In genomic region chr1:91498035-91498434, GRCh38 we compare ENCODE assay signal across 29 cellular contexts. TPM values are rescaled to one million over a fixed set of nuclear protein-coding genes. Genes with fewer than 3 reads are reported as not detected.
A peak's percentile ranks its signal among the peaks of the same experiment; 100 is the strongest.
DNase-seq lines count a peak whose midpoint lies in the region; ATAC-seq, FAIRE-seq and TF ChIP-seq lines count a peak whose summit lies in the region.
"Had no signal": no experiment of that assay in that cellular context is flagged by ENCODE, and none has a peak within 500 bp of the region (broad histone marks: within the 10 kb centered on the region; RNA-seq: fewer than 3 reads in every experiment).

No MANE protein-coding gene starts in this region.

- H3K4me2 ChIP-seq in HepG2 (ENCODE audit: low read depth, low read length), result no peak overlapping the region
- H3K4me2 ChIP-seq: A549; BLaER1; BLaER1 treated with 17β-estradiol and CSF1 and Interleukin-3, amounts not matched to agents 10 nM and 100 nM had no signal

- POLR2A ChIA-PET in HepG2 (lab: Yijun Ruan, JAX), result no interaction called here

- peaks cover 8% of the 10 kb centered on the region for H3K79me2 ChIP-seq in HepG2 (ENCODE audit: insufficient read depth, low read length)

- no peaks in the 10 kb centered on the region for H3K9me3 ChIP-seq in HepG2 (ENCODE audit: low read length)
- no peaks in the 10 kb centered on the region for H3K9me3 ChIP-seq in right lobe of liver
- H3K9me3 ChIP-seq: A549; BE2C; BLaER1; BLaER1 treated with 17β-estradiol and CSF1 and Interleukin-3, amounts not matched to agents 10 nM and 100 nM; Caco-2 had no signal

- in situ Hi-C loops in HepG2 (cut with HindIII; ENCODE audit: extremely low pct_ligation_motif_present, low pct_unique_long_range_greater_than_20kb), result no loop called here

- no peak overlapping the region for H3K9ac ChIP-seq in HepG2 (ENCODE audit: insufficient read depth, low read depth, low read length)
- H3K9ac ChIP-seq: BLaER1; BLaER1 treated with 17β-estradiol and CSF1 and Interleukin-3, amounts not matched to agents 10 nM and 100 nM had no signal

- CTCF ChIA-PET in HepG2 (lab: Yijun Ruan, JAX; ENCODE audit: low intra/inter-chr PET ratio, low total read pairs), result no interaction called here

- DNase-seq in HepG2 (ENCODE audit: low spot score), result peak; percentile 85
- no peak for DNase-seq in right lobe of liver
- DNase-seq: 8988T; ACHN; AML-193; BE2C; C1 segment of cervical spinal cord; Caco-2; Calu3; CD4-positive, alpha-beta memory T cell; CD4-positive, alpha-beta T cell; CD4-positive, CD25-positive, alpha-beta regulatory T cell; CD8-positive, alpha-beta memory T cell; CD8-positive, alpha-beta T cell; COR-L47; DMS 273 treated with DMSO at 0.1 percent for 48 hours; DMS153; DMS53; DMS79; DMS79 treated with DMSO at 0.1 percent for 48 hours; DND-41; EL had no signal

- H3K4me3 ChIP-seq in HepG2 (replicated peaks in 1 of 3; ENCODE audit: insufficient read depth in 1 of 3, low read depth in 2 of 3, low read length in 3 of 3) (no peak overlapping the region), right lobe of liver (no peak overlapping the region)
- H3K4me3 ChIP-seq: A549; BLaER1; BLaER1 treated with 17β-estradiol and CSF1 and Interleukin-3, amounts not matched to agents 10 nM and 100 nM had no signal

- TF ChIP-seq EP300 in HepG2 (IDR thresholded peaks at IDR 0.05; ENCODE audit: low read depth in 2 of 2, low read length in 2 of 2) (no peak), HepG2 (CRISPR knock-in tag; IDR thresholded peaks at IDR 0.05; ENCODE audit: borderline replicate concordance) (no peak)

- H3K27me3 ChIP-seq in HepG2 (ENCODE audit: control insufficient read depth in 1 of 2, insufficient read depth in 2 of 2, low read length in 2 of 2) (no peaks in the 10 kb centered on the region), right lobe of liver (no peaks in the 10 kb centered on the region)
- H3K27me3 ChIP-seq: BE2C; BLaER1; BLaER1 treated with 17β-estradiol and CSF1 and Interleukin-3, amounts not matched to agents 10 nM and 100 nM had no signal

- no peak for FAIRE-seq in HepG2 (lab: Jason Lieb, UNC)
- FAIRE-seq: A204.1, A549, D721Med had no signal

- TF ChIP-seq RAD21 in HepG2 (CRISPR knock-in tag; IDR thresholded peaks at IDR 0.05), result no peak

- intact Hi-C loops in HepG2 (cut with micrococcal nuclease; ENCODE audit: unreplicated experiment) (no loop called here), right lobe of liver (cut with DNase I) (no loop called here)

- no peaks in the 10 kb centered on the region for H4K20me1 ChIP-seq in HepG2 (ENCODE audit: insufficient read depth, low read length)
- H4K20me1 ChIP-seq: BLaER1; BLaER1 treated with 17β-estradiol and CSF1 and Interleukin-3, amounts not matched to agents 10 nM and 100 nM had no signal

- 14% methylated on average over 2 of the region's 2 CpGs for WGBS in HepG2 (ENCODE audit: low lambda C conversion rate)
- 86% methylated on average over 2 of the region's 2 CpGs for WGBS in right lobe of liver (ENCODE audit: insufficient coverage, low coverage, low lambda C conversion rate, missing lambda C conversion rate)

- TSS peak; percentile 60 for BruUV-seq in HepG2 (replicated peaks; lab: Mats Ljungman, UMichigan)

- TF ChIP-seq CTCF in HepG2 (CRISPR knock-in tag; IDR thresholded peaks at IDR 0.05) (no peak), right lobe of liver (IDR thresholded peaks at IDR 0.05) (no peak)

- H3K27ac ChIP-seq in HepG2 (ENCODE audit: extremely low read length, insufficient read depth, low read length), result no peak overlapping the region
- no peak overlapping the region for H3K27ac ChIP-seq in right lobe of liver
- H3K27ac ChIP-seq: 22Rv1; A549; BLaER1; BLaER1 treated with 17β-estradiol and CSF1 and Interleukin-3, amounts not matched to agents 10 nM and 100 nM; C4-2B had no signal

- H3K36me3 ChIP-seq in HepG2 (replicated peaks in 1 of 2; ENCODE audit: control insufficient read depth in 1 of 2, insufficient read depth in 2 of 2, low read length in 2 of 2) (no peaks in the 10 kb centered on the region), right lobe of liver (no peaks in the 10 kb centered on the region)
- H3K36me3 ChIP-seq: BE2C; BLaER1; BLaER1 treated with 17β-estradiol and CSF1 and Interleukin-3, amounts not matched to agents 10 nM and 100 nM had no signal

- H3K4me1 ChIP-seq in HepG2 (ENCODE audit: insufficient read depth, low read length) (peaks cover 14% of the 10 kb centered on the region), right lobe of liver (peaks cover 0 to 11% (median 0%) of the 10 kb centered on the region in 4 donors)
- H3K4me1 ChIP-seq: BE2C had no signal

- peak; percentile 3 for ATAC-seq in HepG2
- no peak for ATAC-seq in right lobe of liver
- ATAC-seq: A549; CD8-positive, alpha-beta T cell had no signal

- no peak for TF ChIP-seq POLR2A in HepG2 (IDR thresholded peaks at IDR 0.05; ENCODE audit: insufficient read depth in 1 of 2, low read depth in 2 of 2, low read length in 2 of 2)
- TF ChIP-seq POLR2A in right lobe of liver (IDR thresholded peaks at IDR 0.05), result no peak

- no peak overlapping the region for H2AFZ ChIP-seq in HepG2 (ENCODE audit: low read length)

TF ChIP-seq in HepG2, 621 proteins besides CTCF, POLR2A, EP300 and RAD21 (continues in another document):
- TF ChIP-seq ARID3A (IDR thresholded peaks at IDR 0.05; ENCODE audit: low read depth, low read length) (peak; percentile 59), PAWR (CRISPR knock-in tag; IDR thresholded peaks at IDR 0.05; ENCODE audit: borderline replicate concordance) (no peak), PRDM4 (CRISPR knock-in tag; IDR thresholded peaks at IDR 0.05; ENCODE audit: borderline replicate concordance) (no peak), IRF9 (CRISPR knock-in tag; IDR thresholded peaks at IDR 0.05; ENCODE audit: borderline replicate concordance) (no peak), ZNF549 (CRISPR knock-in tag; IDR thresholded peaks at IDR 0.05) (no peak)

RNA-seq across cellular contexts. Expression of gene CDC7, which starts 2.6 kb away (rescaled TPM):
- total RNA-seq in HepG2 (2016; rRNA removed; fragmentation: Illumina TruSeq; extraction: Trizol) (12.6 and 19.2 TPM in 2 replicates), right lobe of liver (1 to 10 TPM in 3 of 6 experiments, under 1 TPM in 3; 0.24 to 2.2 (median 0.92) TPM)
- 8.9 and 13.3 TPM in 2 replicates for total RNA-seq in HepG2 (2016; cell fraction: cytosol; rRNA removed; fragmentation: Illumina TruSeq; extraction: Trizol; ENCODE audit: low read depth)
- 12.7 and 17.3 TPM in 2 replicates for total RNA-seq in HepG2 (2016; cell fraction: insoluble cytoplasmic fraction; rRNA removed; fragmentation: Illumina TruSeq; extraction: Trizol)
- 5.8 and 8.1 TPM in 2 replicates for total RNA-seq in HepG2 (2016; cell fraction: membrane; rRNA removed; fragmentation: Illumina TruSeq; extraction: Trizol)
- total RNA-seq in HepG2 (2016; cell fraction: nucleus; rRNA removed; fragmentation: Illumina TruSeq; extraction: Trizol), result 12.3 and 15.6 TPM in 2 replicates
- 2.3 and 2.5 TPM in 2 replicates for polyA plus RNA-seq in HepG2 (2011; rRNA removed)
- 1.0 and 1.2 TPM in 2 replicates for polyA plus RNA-seq in HepG2 (2011; cell fraction: cytosol; rRNA removed)
- polyA plus RNA-seq in HepG2 (2011; cell fraction: nucleus; rRNA removed), result 7.1 and 10.3 TPM in 2 replicates
- 2.8 and 3.6 TPM in 2 replicates for polyA plus RNA-seq in HepG2 (2012)
- polyA plus RNA-seq in HepG2 (2016; cell fraction: cytosol; fragmentation: Illumina TruSeq; extraction: Trizol; ENCODE audit: low read depth), result 0.80 and 0.94 TPM in 2 replicates
- polyA plus RNA-seq in HepG2 (2016; cell fraction: insoluble cytoplasmic fraction; fragmentation: Illumina TruSeq; extraction: Trizol; ENCODE audit: low read depth), result 12.3 and 12.4 TPM in 2 replicates
- polyA plus RNA-seq in HepG2 (2016; cell fraction: membrane; fragmentation: Illumina TruSeq; extraction: Trizol; ENCODE audit: low read depth), result 1.9 and 2.0 TPM in 2 replicates
- polyA plus RNA-seq in HepG2 (2016; cell fraction: nucleus; fragmentation: Illumina TruSeq; extraction: Trizol; ENCODE audit: insufficient read depth, low read depth), result 26.6 and 27.9 TPM in 2 replicates
- 2.2 and 24.5 TPM in 2 replicates for polyA minus RNA-seq in HepG2 (2011; rRNA and poly(A)+ RNA removed; ENCODE audit: low replicate concordance)
- polyA minus RNA-seq in HepG2 (2011; cell fraction: cytosol; rRNA and poly(A)+ RNA removed), result 4.2 and 5.4 TPM in 2 replicates
- polyA minus RNA-seq in HepG2 (2011; cell fraction: nucleus; rRNA and poly(A)+ RNA removed), result 29.9 and 30.3 TPM in 2 replicates
